1 cellular context compared by ENCODE assay signal in genomic region chr11:17036666-17037658, GRCh38.
TF ChIP-seq lines count a peak whose summit lies in the region.

No MANE protein-coding gene starts in this region.

TF ChIP-seq in SK-N-SH, 30 proteins besides CTCF, POLR2A, EP300 and RAD21 (continued from another document):
- TF ChIP-seq, protein P1, sequence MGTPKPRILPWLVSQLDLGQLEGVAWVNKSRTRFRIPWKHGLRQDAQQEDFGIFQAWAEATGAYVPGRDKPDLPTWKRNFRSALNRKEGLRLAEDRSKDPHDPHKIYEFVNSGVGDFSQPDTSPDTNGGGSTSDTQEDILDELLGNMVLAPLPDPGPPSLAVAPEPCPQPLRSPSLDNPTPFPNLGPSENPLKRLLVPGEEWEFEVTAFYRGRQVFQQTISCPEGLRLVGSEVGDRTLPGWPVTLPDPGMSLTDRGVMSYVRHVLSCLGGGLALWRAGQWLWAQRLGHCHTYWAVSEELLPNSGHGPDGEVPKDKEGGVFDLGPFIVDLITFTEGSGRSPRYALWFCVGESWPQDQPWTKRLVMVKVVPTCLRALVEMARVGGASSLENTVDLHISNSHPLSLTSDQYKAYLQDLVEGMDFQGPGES (IDR thresholded peaks at IDR 0.05; ENCODE audit: low read depth, low read length): no peak
- TF ChIP-seq JUND (IDR thresholded peaks at IDR 0.05): no peak
- no peak for TF ChIP-seq TAF1 (IDR thresholded peaks at IDR 0.05; ENCODE audit: borderline replicate concordance, low read depth, low read length)
- no peak for TF ChIP-seq SMC3 (IDR thresholded peaks at IDR 0.05; ENCODE audit: low read depth, low read length)
- no peak for TF ChIP-seq EZH2phosphoT487 (IDR thresholded peaks at IDR 0.05; ENCODE audit: borderline replicate concordance, low read depth)
- TF ChIP-seq POLR2AphosphoS5 (IDR thresholded peaks at IDR 0.05; ENCODE audit: low read depth, low read length): no peak
- no peak for TF ChIP-seq ELF1 (IDR thresholded peaks at IDR 0.05)
- TF ChIP-seq CHD2 (IDR thresholded peaks at IDR 0.05; ENCODE audit: low read length, partially characterized antibody): no peak
- no peak for TF ChIP-seq MEF2A (IDR thresholded peaks at IDR 0.05; ENCODE audit: borderline replicate concordance, low read depth)
- TF ChIP-seq, protein P2, sequence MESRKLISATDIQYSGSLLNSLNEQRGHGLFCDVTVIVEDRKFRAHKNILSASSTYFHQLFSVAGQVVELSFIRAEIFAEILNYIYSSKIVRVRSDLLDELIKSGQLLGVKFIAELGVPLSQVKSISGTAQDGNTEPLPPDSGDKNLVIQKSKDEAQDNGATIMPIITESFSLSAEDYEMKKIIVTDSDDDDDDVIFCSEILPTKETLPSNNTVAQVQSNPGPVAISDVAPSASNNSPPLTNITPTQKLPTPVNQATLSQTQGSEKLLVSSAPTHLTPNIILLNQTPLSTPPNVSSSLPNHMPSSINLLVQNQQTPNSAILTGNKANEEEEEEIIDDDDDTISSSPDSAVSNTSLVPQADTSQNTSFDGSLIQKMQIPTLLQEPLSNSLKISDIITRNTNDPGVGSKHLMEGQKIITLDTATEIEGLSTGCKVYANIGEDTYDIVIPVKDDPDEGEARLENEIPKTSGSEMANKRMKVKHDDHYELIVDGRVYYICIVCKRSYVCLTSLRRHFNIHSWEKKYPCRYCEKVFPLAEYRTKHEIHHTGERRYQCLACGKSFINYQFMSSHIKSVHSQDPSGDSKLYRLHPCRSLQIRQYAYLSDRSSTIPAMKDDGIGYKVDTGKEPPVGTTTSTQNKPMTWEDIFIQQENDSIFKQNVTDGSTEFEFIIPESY (IDR thresholded peaks at IDR 0.05; ENCODE audit: borderline replicate concordance, low read depth): no peak
